ENCODE assay signal across 10 cellular contexts in genomic region chr2:203330434-203330833, GRCh38. TPM values are rescaled to one million over a fixed set of nuclear protein-coding genes. Genes with fewer than 3 reads are reported as not detected.
DNase-seq lines count a peak whose midpoint lies in the region; ATAC-seq and TF ChIP-seq lines count a peak whose summit lies in the region.
"Had no signal": no experiment of that assay in that cellular context is flagged by ENCODE, and none has a peak within 500 bp of the region (broad histone marks: within the 10 kb centered on the region; RNA-seq: fewer than 3 reads in every experiment).

No MANE protein-coding gene starts in this region.

- H2AFZ ChIP-seq in HCT116 (ENCODE audit: low read depth, low read length, poor library complexity, severe bottlenecking), result no peak overlapping the region

- peaks cover 2% of the 10 kb centered on the region for H3K36me3 Mint-ChIP-seq in WTC11

- no peak for TF ChIP-seq POLR2A in HCT116 (IDR thresholded peaks at IDR 0.05; ENCODE audit: borderline replicate concordance, extremely low read depth, insufficient read depth, insufficient read length)

- intact Hi-C loops in HCT116 (cut with micrococcal nuclease), result no loop called here

- no peaks in the 10 kb centered on the region for H3K9me3 Mint-ChIP-seq in WTC11

- H3K4me1 Mint-ChIP-seq in WTC11, result peaks cover 32% of the 10 kb centered on the region

- peak overlapping the region; percentile 92; the same call in 1 of the 2 replicates for H3K4me2 ChIP-seq in HCT116 (ENCODE audit: low read length)

- H3K27me3 ChIP-seq in BE2C, result no peaks in the 10 kb centered on the region
- H3K27me3 ChIP-seq in HCT116 (ENCODE audit: insufficient read depth, low read length), result no peaks in the 10 kb centered on the region
- no peaks in the 10 kb centered on the region for H3K27me3 ChIP-seq in iPS-18a (ENCODE audit: control insufficient read depth, insufficient read depth, low read length)

- H3K9me2 ChIP-seq in HCT116 (ENCODE audit: insufficient read depth), result no peaks in the 10 kb centered on the region

- H3K4me3 Mint-ChIP-seq in WTC11, result peak overlapping the region; percentile 89

- peaks cover 6% of the 10 kb centered on the region; the same call in 1 of the 2 replicates for H3K36me3 ChIP-seq in BE2C
- H3K36me3 ChIP-seq in HCT116 (ENCODE audit: control insufficient read depth in 1 of 2, insufficient read depth in 2 of 2, low read length in 2 of 2), result no peaks in the 10 kb centered on the region
- no peaks in the 10 kb centered on the region for H3K36me3 ChIP-seq in iPS-18a (ENCODE audit: control insufficient read depth, low read depth, low read length)

- BruUV-seq in HCT116 (replicated peaks; lab: Mats Ljungman, UMichigan), result no TSS peak

- no peaks in the 10 kb centered on the region for H4K20me1 ChIP-seq in HCT116 (ENCODE audit: insufficient read depth)

- no peak overlapping the region for H3K27ac ChIP-seq in HCT116 (ENCODE audit: low read depth, low read length)
- no peak overlapping the region for H3K27ac ChIP-seq in iPS-18a (ENCODE audit: low read length)
- H3K27ac ChIP-seq: WERI-Rb-1 had no signal

- ATAC-seq in HCT116 (no peak), WTC11 (no peak), GM19023 (IDR thresholded peaks at IDR 0.05; ENCODE audit: unreplicated experiment) (no peak)

- H3K27me3 Mint-ChIP-seq in WTC11 (ENCODE audit: low read depth), result no peaks in the 10 kb centered on the region

- H3K9ac ChIP-seq in HCT116 (ENCODE audit: low read length), result no peak overlapping the region
- peak overlapping the region; percentile 98 for H3K9ac ChIP-seq in iPS-18a (ENCODE audit: low read length)

- no peak for TF ChIP-seq RAD21 in HCT116 (IDR thresholded peaks at IDR 0.05; ENCODE audit: low read depth)

- POLR2A ChIA-PET in HCT116 (lab: Charles Lee) (no interaction called here), WTC11 (lab: Charles Lee) (no interaction called here)

- DNase-seq in BE2C, result no peak
- no peak for DNase-seq in HCT116 (ENCODE audit: low read depth, low spot score)
- no peak for DNase-seq in WTC11 (ENCODE audit: low spot score)
- DNase-seq in NCI-H1417 treated with DMSO at 0.1 percent for 48 hours (lab: John Stamatoyannopoulos, UW), result no peak
- DNase-seq in stimulated activated CD4-positive, alpha-beta T cell treated with anti-CD3 and anti-CD28 coated beads, Interleukin-15, amount 100 ng/mL, for 24 hours, result no peak
- DNase-seq in NAMALWA (ENCODE audit: low spot score), result no peak
- DNase-seq: NCI-H2171 treated with DMSO at 0.1 percent for 48 hours, WERI-Rb-1 had no signal

- CTCF ChIA-PET in HCT116 (lab: Charles Lee), result no interaction called here
- CTCF ChIA-PET in WTC11 (lab: Charles Lee), result interaction anchor here (0.6 kb wide), 1 partner anchor 710 kb away, joined by 4 read pairs; no protein-coding TSS in a partner anchor

- TF ChIP-seq CTCF in BE2C (IDR thresholded peaks at IDR 0.05; ENCODE audit: low read depth, low read length), result no peak
- TF ChIP-seq CTCF in HCT116 (IDR thresholded peaks at IDR 0.05 in 2 of 3, conservative IDR thresholded peaks at IDR 0.05 in 1 of 3; ENCODE audit: borderline replicate concordance in 1 of 3, insufficient read depth in 1 of 3, low read depth in 2 of 3, low read length in 2 of 3), result no peak
- no peak for TF ChIP-seq CTCF in WTC11 (IDR thresholded peaks at IDR 0.05)

- H3K27ac Mint-ChIP-seq in WTC11, result peak overlapping the region; percentile 93

- H3K79me2 ChIP-seq in HCT116 (ENCODE audit: insufficient read depth, low read length), result peaks cover 72% of the 10 kb centered on the region

- peak overlapping the region; percentile 98; the same call in 1 of the 2 replicates for H3K4me3 ChIP-seq in BE2C (ENCODE audit: low read depth, low read length)
- H3K4me3 ChIP-seq in HCT116 (replicated peaks in 1 of 2; ENCODE audit: low read depth in 1 of 2, low read length in 2 of 2), result peak overlapping the region in 1 of 2 experiments; percentile 6; a peak in 1 of 4 replicates
- peak overlapping the region; percentile 99 for H3K4me3 ChIP-seq in iPS-18a (ENCODE audit: low read length)

- H3K4me1 ChIP-seq in BE2C (no peaks in the 10 kb centered on the region; the same call in 1 of the 2 replicates), HCT116 (ENCODE audit: control insufficient read depth in 1 of 2, insufficient read depth in 2 of 2, low read length in 2 of 2) (peaks cover 13 to 21% of the 10 kb centered on the region in 2 experiments), iPS-18a (ENCODE audit: control insufficient read depth, low read depth, low read length) (peaks cover 13% of the 10 kb centered on the region)

- RAD21 ChIA-PET in HCT116 (lab: Charles Lee; ENCODE audit: low non-redundant PET in 1 of 2, low total read pairs in 2 of 2, uncharacterized antibody in 2 of 2, unreplicated experiment in 2 of 2), result no interaction called here

- H3K9me3 ChIP-seq in BE2C (no peaks in the 10 kb centered on the region), HCT116 (ENCODE audit: control insufficient read depth in 1 of 2, insufficient read depth in 1 of 2, low read depth in 1 of 2, low read length in 2 of 2) (no peaks in the 10 kb centered on the region), iPS-18a (ENCODE audit: control insufficient read depth, low read depth, low read length) (no peaks in the 10 kb centered on the region)

TF ChIP-seq in HCT116, 20 proteins besides CTCF, POLR2A, EP300 and RAD21:
- no peak for TF ChIP-seq SRF (IDR thresholded peaks at IDR 0.05; ENCODE audit: low read depth)
- TF ChIP-seq ATF3 (IDR thresholded peaks at IDR 0.05), result no peak
- no peak for TF ChIP-seq CBX3 (IDR thresholded peaks at IDR 0.05; ENCODE audit: low read depth)
- TF ChIP-seq EZH2 (IDR thresholded peaks at IDR 0.05), result no peak
- TF ChIP-seq MAX (IDR thresholded peaks at IDR 0.05), result no peak
- no peak for TF ChIP-seq TCF7L2 (IDR thresholded peaks at IDR 0.05; ENCODE audit: borderline replicate concordance, extremely low read depth, insufficient read depth, insufficient read length)
- no peak for TF ChIP-seq ZNF274 (IDR thresholded peaks at IDR 0.05; ENCODE audit: low read depth, low read length)
- no peak for TF ChIP-seq SP1 (IDR thresholded peaks at IDR 0.05; ENCODE audit: low read depth)
- no peak for TF ChIP-seq YY1 (IDR thresholded peaks at IDR 0.05; ENCODE audit: extremely low read depth, insufficient replicate concordance, low read depth, low read length)
- TF ChIP-seq JUND (IDR thresholded peaks at IDR 0.05), result no peak
- TF ChIP-seq ZFX (IDR thresholded peaks at IDR 0.05), result no peak
- no peak for TF ChIP-seq ELF1 (IDR thresholded peaks at IDR 0.05; ENCODE audit: borderline replicate concordance, low read depth)
TF ChIP-seq in HCT116: peak in this region for 0.

TF ChIP-seq in WTC11, 78 proteins besides CTCF, POLR2A, EP300 and RAD21 (continues in another document):
- TF ChIP-seq FOXK1 (CRISPR knock-in tag; IDR thresholded peaks at IDR 0.05) (no peak), ZNF396 (CRISPR knock-in tag; IDR thresholded peaks at IDR 0.05; ENCODE audit: borderline replicate concordance) (no peak), AR (CRISPR knock-in tag; IDR thresholded peaks at IDR 0.05) (no peak), ZBTB43 (CRISPR knock-in tag; IDR thresholded peaks at IDR 0.05) (no peak), ZNF232 (CRISPR knock-in tag; IDR thresholded peaks at IDR 0.05) (no peak), GTF2I (CRISPR knock-in tag; conservative IDR thresholded peaks at IDR 0.05) (no peak), SP1 (CRISPR knock-in tag; conservative IDR thresholded peaks at IDR 0.05) (no peak), ZNF219 (CRISPR knock-in tag; IDR thresholded peaks at IDR 0.05; ENCODE audit: borderline replicate concordance) (no peak)

RNA-seq across cellular contexts. Expression of gene ABI2, which starts 2.2 kb away (rescaled TPM):
- polyA plus RNA-seq in BE2C (2012; ENCODE audit: insufficient read depth, insufficient read length, low read depth), result 28.5 TPM
- total RNA-seq in HCT116 (2021; ENCODE audit: unreplicated experiment), result 75.6 TPM
- polyA plus RNA-seq in HCT116 (2012), result 40.5 and 44.3 TPM in 2 replicates
- 121 to 134 TPM (median 132 TPM) in 3 replicates for total RNA-seq in WTC11 (2021)
